23 cellular contexts compared by ENCODE assay signal in genomic region chr7:155786491-155786890, GRCh38. TPM values are rescaled to one million over a fixed set of nuclear protein-coding genes. Genes with fewer than 3 reads are reported as not detected.
DNase-seq lines count a peak whose midpoint lies in the region; ATAC-seq and TF ChIP-seq lines count a peak whose summit lies in the region.
"Had no signal": no experiment of that assay in that cellular context is flagged by ENCODE, and none has a peak within 500 bp of the region (broad histone marks: within the 10 kb centered on the region; RNA-seq: fewer than 3 reads in every experiment).

No MANE protein-coding gene starts in this region.

- H4K20me1 ChIP-seq in GM23338 (replicated peaks; ENCODE audit: insufficient read depth), result no peaks in the 10 kb centered on the region

- H3K27ac Mint-ChIP-seq in GM23338 (no peak overlapping the region), WTC11 (no peak overlapping the region), osteocyte (ENCODE audit: unreplicated experiment) (no peak overlapping the region)

- POLR2A ChIA-PET in WTC11 (lab: Charles Lee), result no interaction called here

- H3K9ac ChIP-seq in mesenchymal stem cell (ENCODE audit: low read length), result peak overlapping the region; percentile 82
- H3K9ac ChIP-seq: SK-N-SH had no signal

- H2AK5ac ChIP-seq in mesenchymal stem cell (ENCODE audit: low read length, severe bottlenecking), result no peak overlapping the region

- no peak overlapping the region for H2BK5ac ChIP-seq in mesenchymal stem cell (ENCODE audit: low read depth, low read length, poor library complexity, severe bottlenecking)

- WGBS in mesenchymal stem cell, result 84% methylated on average over 5 of the region's 10 CpGs

- H3K36me3 ChIP-seq in GM23338 (ENCODE audit: insufficient read depth), result no peaks in the 10 kb centered on the region
- peaks cover 21 to 30% of the 10 kb centered on the region in 2 experiments for H3K36me3 ChIP-seq in mesenchymal stem cell (ENCODE audit: control insufficient read depth in 1 of 2, insufficient read depth in 2 of 2, low read depth in 1 of 2, low read length in 2 of 2)

- H3K36me3 Mint-ChIP-seq in GM23338 (ENCODE audit: low read depth) (peaks cover 3% of the 10 kb centered on the region; the same call in 1 of the 3 replicates), WTC11 (0 out of 2 replicates have a peak, but pooled peaks cover 3% of the 10 kb centered on the region), osteocyte (ENCODE audit: unreplicated experiment) (peaks cover 20% of the 10 kb centered on the region)

- no peak overlapping the region for H3K27ac ChIP-seq in GM23338 (ENCODE audit: low read depth)
- H3K27ac ChIP-seq in mesenchymal stem cell (ENCODE audit: low read length, poor library complexity, severe bottlenecking), result no peak overlapping the region

- ATAC-seq in GM23338, result no peak
- no peak for ATAC-seq in WTC11
- no peak for ATAC-seq in left cardiac atrium
- ATAC-seq: K562 had no signal

- H3K9me3 ChIP-seq in mesenchymal stem cell (ENCODE audit: control insufficient read depth, low read length), result no peaks in the 10 kb centered on the region
- H3K9me3 ChIP-seq: SK-N-SH had no signal

- H3K79me2 ChIP-seq in GM23338 (replicated peaks; ENCODE audit: insufficient read depth), result no peaks in the 10 kb centered on the region

- CTCF ChIA-PET in WTC11 (lab: Charles Lee), result no interaction called here

- no peak overlapping the region for H3K23ac ChIP-seq in mesenchymal stem cell (ENCODE audit: low read length in 2 of 2)

- H3K4me1 ChIP-seq in GM23338 (ENCODE audit: insufficient read depth), result peaks cover 7% of the 10 kb centered on the region; the same call in 1 of the 2 replicates
- H3K4me1 ChIP-seq in mesenchymal stem cell (ENCODE audit: control insufficient read depth, insufficient read depth, low read depth, low read length), result peaks cover 20% of the 10 kb centered on the region

- H3K79me1 ChIP-seq in mesenchymal stem cell (replicated peaks; ENCODE audit: low read length, poor library complexity, severe bottlenecking), result peaks cover 9% of the 10 kb centered on the region

- H3K9me3 Mint-ChIP-seq in GM23338 (peaks cover 3% of the 10 kb centered on the region; the same call in 1 of the 3 replicates), WTC11 (peaks cover 2% of the 10 kb centered on the region; the same call in 1 of the 2 replicates), osteocyte (ENCODE audit: unreplicated experiment) (no peaks in the 10 kb centered on the region)

- no peaks in the 10 kb centered on the region for H3F3A ChIP-seq in GM23338 (replicated peaks; ENCODE audit: low read depth)

- H3K4ac ChIP-seq in mesenchymal stem cell (ENCODE audit: low read depth in 1 of 2, low read length in 2 of 2), result no peak overlapping the region

- no peak overlapping the region for H2BK15ac ChIP-seq in mesenchymal stem cell (ENCODE audit: low read depth, poor library complexity, severe bottlenecking)

- no peak overlapping the region for H4K8ac ChIP-seq in mesenchymal stem cell (ENCODE audit: low read length)

- TF ChIP-seq CTCF in GM23338 (conservative IDR thresholded peaks at IDR 0.05; ENCODE audit: low read depth in 2 of 2) (no peak), WTC11 (IDR thresholded peaks at IDR 0.05) (no peak), osteocyte (IDR thresholded peaks at IDR 0.05) (no peak)

- H3K18ac ChIP-seq in mesenchymal stem cell (ENCODE audit: low read depth in 1 of 2, low read length in 2 of 2), result no peak overlapping the region

- no peak for DNase-seq in GM23338 (ENCODE audit: low spot score)
- DNase-seq in WTC11 (ENCODE audit: low spot score), result no peak
- no peak for DNase-seq in mesenchymal stem cell
- DNase-seq in osteocyte (ENCODE audit: extremely low spot score, unreplicated experiment), result no peak
- DNase-seq in left cardiac atrium, result no peak
- DNase-seq in GOT3 (lab: John Stamatoyannopoulos, UW), result no peak
- DNase-seq in DMS 273 (lab: John Stamatoyannopoulos, UW; ENCODE audit: unreplicated experiment), result no peak
- DNase-seq in hypothalamus (lab: John Stamatoyannopoulos, UW), result no peak
- DNase-seq: ACHN, C1 segment of cervical spinal cord, DMS 273 treated with DMSO at 0.1 percent for 48 hours, DND-41, NCI-H1105 treated with DMSO at 0.1 percent for 48 hours, NCI-H1694, NCI-H2107, NCI-H510A treated with DMSO at 0.1 percent for 48 hours, NCI-H774, OCI-M1, SHP77 treated with DMSO at 0.1 percent for 48 hours had no signal

- H4K91ac ChIP-seq in mesenchymal stem cell (ENCODE audit: low read length), result no peak overlapping the region

- H3K4me3 ChIP-seq in GM23338, result peak overlapping the region; percentile 70
- H3K4me3 ChIP-seq in mesenchymal stem cell (ENCODE audit: insufficient read depth in 1 of 2, low read depth in 1 of 2, low read length in 2 of 2), result no peak overlapping the region
- H3K4me3 ChIP-seq: K562 had no signal

- no peak overlapping the region for H2BK12ac ChIP-seq in mesenchymal stem cell (ENCODE audit: low read length in 2 of 2)

- no peak overlapping the region for H3K14ac ChIP-seq in mesenchymal stem cell (ENCODE audit: low read length in 2 of 2)

- peaks cover 30% of the 10 kb centered on the region for H3K27me3 Mint-ChIP-seq in GM23338 (ENCODE audit: insufficient read depth, low read depth, poor library complexity)
- peaks cover 32% of the 10 kb centered on the region for H3K27me3 Mint-ChIP-seq in WTC11 (ENCODE audit: low read depth)
- no peaks in the 10 kb centered on the region for H3K27me3 Mint-ChIP-seq in osteocyte (ENCODE audit: unreplicated experiment)

- H3K4me3 Mint-ChIP-seq in GM23338 (peak overlapping the region; percentile 67), WTC11 (peak overlapping the region; percentile 60), osteocyte (ENCODE audit: unreplicated experiment) (peak overlapping the region; percentile 55)

- H3K4me2 ChIP-seq in GM23338 (peak overlapping the region; percentile 86; the same call in 1 of the 2 replicates), mesenchymal stem cell (ENCODE audit: low read length, poor library complexity, severe bottlenecking) (no peak overlapping the region)

- H2AFZ ChIP-seq in GM23338, result no peak overlapping the region
- H2AFZ ChIP-seq in mesenchymal stem cell (ENCODE audit: low read depth, low read length), result no peak overlapping the region

- no peaks in the 10 kb centered on the region for H3K9me2 ChIP-seq in GM23338 (ENCODE audit: insufficient read depth)
- H3K9me2 ChIP-seq: SK-N-SH had no signal

- intact Hi-C loops in left cardiac atrium (cut with DNase I), result no loop called here

- H3K4me1 Mint-ChIP-seq in GM23338, result peaks cover 11% of the 10 kb centered on the region
- peaks cover 12% of the 10 kb centered on the region for H3K4me1 Mint-ChIP-seq in WTC11
- H3K4me1 Mint-ChIP-seq in osteocyte (ENCODE audit: unreplicated experiment), result peaks cover 5% of the 10 kb centered on the region

- H2BK120ac ChIP-seq in mesenchymal stem cell (ENCODE audit: low read depth, low read length), result no peak overlapping the region

- H3K27me3 ChIP-seq in GM23338 (ENCODE audit: insufficient read depth) (peaks cover 23% of the 10 kb centered on the region), mesenchymal stem cell (ENCODE audit: control insufficient read depth in 1 of 2, insufficient read depth in 1 of 2, low read length in 2 of 2) (no peaks in the 10 kb centered on the region)

TF ChIP-seq in GM23338, 12 proteins besides CTCF, POLR2A, EP300 and RAD21 (continues in another document):
- TF ChIP-seq EZH2phosphoT487 (IDR thresholded peaks at IDR 0.05; ENCODE audit: unreplicated experiment) (no peak), JUNB (IDR thresholded peaks at IDR 0.05; ENCODE audit: unreplicated experiment) (no peak), ZNF114 (CRISPR knock-in tag; IDR thresholded peaks at IDR 0.05) (no peak), ZNF331 (CRISPR knock-in tag; IDR thresholded peaks at IDR 0.05; ENCODE audit: low read depth) (no peak), ETS1 (IDR thresholded peaks at IDR 0.05) (no peak), STAT1 (IDR thresholded peaks at IDR 0.05; ENCODE audit: unreplicated experiment) (no peak), EZH2 (IDR thresholded peaks at IDR 0.05; ENCODE audit: low read depth, unreplicated experiment) (no peak), POLR2AphosphoS5 (IDR thresholded peaks at IDR 0.05; ENCODE audit: low read depth) (no peak)

TF ChIP-seq in WTC11, 78 proteins besides CTCF, POLR2A, EP300 and RAD21 (continues in another document):
- TF ChIP-seq NFYB (CRISPR knock-in tag; conservative IDR thresholded peaks at IDR 0.05; ENCODE audit: low read depth), result no peak
- no peak for TF ChIP-seq PRDM15 (CRISPR knock-in tag; IDR thresholded peaks at IDR 0.05)

RNA-seq across cellular contexts. Expression of gene SHH, which starts 25.8 kb away (rescaled TPM):
- not detected in 2 replicates for total RNA-seq in GM23338 (2014; rRNA removed; shearing (Covaris generic))
- not detected in 2 replicates for polyA plus RNA-seq in GM23338 (2016; fragmentation: Nextera tagmentation; extraction: Ambion mirVana)
- total RNA-seq in WTC11 (2021), result 0.05 to 0.37 TPM (median 0.26 TPM) in 3 replicates
- 0.01 TPM for polyA plus RNA-seq in mesenchymal stem cell (2013, experiment 1 of 2)
- not detected for polyA plus RNA-seq in mesenchymal stem cell (2013, experiment 2 of 2)
- total RNA-seq in osteocyte, result 0.08 and 0.11 TPM in 2 replicates
- not detected for total RNA-seq in left cardiac atrium
- total RNA-seq: G401, RPMI7951 had no signal
- polyA plus RNA-seq: K562, SK-N-SH had no signal
